Comparison of ENCODE assay signal across 9 cellular contexts in the genomic region with DNA sequence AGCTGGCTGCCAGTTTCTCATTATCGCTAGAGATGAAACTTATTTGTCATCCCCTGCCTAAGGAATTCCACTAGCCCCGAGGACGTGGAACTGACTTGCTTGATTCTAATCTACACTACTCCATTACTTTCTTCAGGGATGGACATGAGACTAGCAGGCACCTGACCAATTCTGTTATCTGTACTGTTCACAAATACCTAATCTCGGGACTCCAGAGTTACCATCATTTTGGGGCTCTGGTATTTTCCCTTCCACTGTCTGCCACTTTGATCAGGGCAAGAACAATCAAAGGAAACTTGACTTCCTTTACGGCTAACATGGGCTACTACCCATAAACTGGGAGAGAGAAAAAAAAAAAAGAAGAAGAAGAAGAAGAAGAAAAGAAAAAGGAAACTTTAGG. TPM values are rescaled to one million over a fixed set of nuclear protein-coding genes. Genes with fewer than 3 reads are reported as not detected.
DNase-seq lines count a peak whose midpoint lies in the region; ATAC-seq and TF ChIP-seq lines count a peak whose summit lies in the region.
"Had no signal": no experiment of that assay in that cellular context is flagged by ENCODE, and none has a peak within 500 bp of the region (broad histone marks: within the 10 kb centered on the region; RNA-seq: fewer than 3 reads in every experiment).

No MANE protein-coding gene starts in this region.

- TF ChIP-seq CTCF in endothelial cell (IDR thresholded peaks at IDR 0.05; ENCODE audit: unreplicated experiment) (no peak), osteocyte (IDR thresholded peaks at IDR 0.05) (no peak)

- H3K27me3 Mint-ChIP-seq in stimulated activated naive CD8-positive, alpha-beta T cell treated with anti-CD3 and anti-CD28 coated beads, Interleukin-15, amount 100 ng/mL, for 72 hours = peaks cover 47% of the 10 kb centered on the region
- H3K27me3 Mint-ChIP-seq in endothelial cell (ENCODE audit: unreplicated experiment) (peaks cover 9% of the 10 kb centered on the region), osteocyte (ENCODE audit: unreplicated experiment) (no peaks in the 10 kb centered on the region)

- H3K27ac Mint-ChIP-seq in stimulated activated naive CD8-positive, alpha-beta T cell treated with anti-CD3 and anti-CD28 coated beads, Interleukin-15, amount 100 ng/mL, for 72 hours = no peak overlapping the region
- H3K27ac Mint-ChIP-seq in endothelial cell (ENCODE audit: unreplicated experiment) = peak overlapping the region; percentile 99
- H3K27ac Mint-ChIP-seq in osteocyte (ENCODE audit: unreplicated experiment) = peak overlapping the region; percentile 55
- H3K27ac Mint-ChIP-seq: activated naive CD4-positive, alpha-beta T cell treated with anti-CD3 and anti-CD28 coated beads for 36 hours had no signal

- no peak for ATAC-seq in stimulated activated naive CD8-positive, alpha-beta T cell treated with anti-CD3 and anti-CD28 coated beads, Interleukin-15, amount 100 ng/mL, for 72 hours
- no peak for ATAC-seq in stimulated activated naive CD8-positive, alpha-beta T cell treated with anti-CD3 and anti-CD28 coated beads, Interleukin-15, Interleukin-2, amounts not matched to agents 100 U/mL and 50 U/mL, for 24 hours
- no peak for ATAC-seq in GM18858 (IDR thresholded peaks at IDR 0.05; ENCODE audit: unreplicated experiment)

- DNase-seq in stimulated activated naive CD8-positive, alpha-beta T cell treated with anti-CD3 and anti-CD28 coated beads, Interleukin-15, amount 100 ng/mL, for 72 hours = no peak
- no peak for DNase-seq in stimulated activated naive CD8-positive, alpha-beta T cell treated with anti-CD3 and anti-CD28 coated beads, Interleukin-15, Interleukin-2, amounts not matched to agents 100 U/mL and 50 U/mL, for 24 hours
- DNase-seq in endothelial cell (ENCODE audit: low spot score) (no peak), osteocyte (ENCODE audit: extremely low spot score, unreplicated experiment) (no peak), 8988T (no peak), NCI-H2029 treated with DMSO at 0.1 percent for 48 hours (lab: John Stamatoyannopoulos, UW) (no peak), NCI-H526 (lab: John Stamatoyannopoulos, UW) (no peak)
- DNase-seq: activated naive CD4-positive, alpha-beta T cell treated with anti-CD3 and anti-CD28 coated beads for 36 hours had no signal

- no peaks in the 10 kb centered on the region for H3K9me3 Mint-ChIP-seq in stimulated activated naive CD8-positive, alpha-beta T cell treated with anti-CD3 and anti-CD28 coated beads, Interleukin-15, amount 100 ng/mL, for 72 hours
- H3K9me3 Mint-ChIP-seq in endothelial cell (ENCODE audit: unreplicated experiment) (peaks cover 4% of the 10 kb centered on the region), osteocyte (ENCODE audit: unreplicated experiment) (no peaks in the 10 kb centered on the region)
- H3K9me3 Mint-ChIP-seq: activated naive CD4-positive, alpha-beta T cell treated with anti-CD3 and anti-CD28 coated beads for 36 hours had no signal

- H3K36me3 Mint-ChIP-seq in endothelial cell (ENCODE audit: low read depth, unreplicated experiment) (peaks cover 4% of the 10 kb centered on the region), osteocyte (ENCODE audit: unreplicated experiment) (no peaks in the 10 kb centered on the region)

- peak overlapping the region; percentile 47 to 74 for H3K4me3 Mint-ChIP-seq in stimulated activated naive CD8-positive, alpha-beta T cell treated with anti-CD3 and anti-CD28 coated beads, Interleukin-15, amount 100 ng/mL, for 72 hours
- H3K4me3 Mint-ChIP-seq in endothelial cell (ENCODE audit: unreplicated experiment) (peak overlapping the region; percentile 27), osteocyte (ENCODE audit: unreplicated experiment) (no peak overlapping the region)

- peaks cover 52% of the 10 kb centered on the region for H3K4me1 Mint-ChIP-seq in stimulated activated naive CD8-positive, alpha-beta T cell treated with anti-CD3 and anti-CD28 coated beads, Interleukin-15, amount 100 ng/mL, for 72 hours
- H3K4me1 Mint-ChIP-seq in endothelial cell (ENCODE audit: unreplicated experiment) (peaks cover 64% of the 10 kb centered on the region), osteocyte (ENCODE audit: unreplicated experiment) (peaks cover 45% of the 10 kb centered on the region)

RNA-seq across cellular contexts. Expression of a gene that starts 27.8 kb away (rescaled TPM):
- total RNA-seq in endothelial cell (ENCODE audit: unreplicated experiment) (153 TPM), osteocyte (39.3 and 46.6 TPM in 2 replicates)

RNA-seq across cellular contexts. Expression of a gene that starts 41.9 kb away (rescaled TPM):
- total RNA-seq in endothelial cell (ENCODE audit: unreplicated experiment) (235 TPM), osteocyte (181 and 196 TPM in 2 replicates)

Comparison
In these comparisons a context has a peak if more than half of its experiments do, and no peak if none do; other contexts are left out.
1. H3K27ac Mint-ChIP-seq: peak in endothelial cell (single experiment) and osteocyte (single experiment); none in stimulated activated naive CD8-positive, alpha-beta T cell treated with anti-CD3 and anti-CD28 coated beads, Interleukin-15, amount 100 ng/mL, for 72 hours (0 of 2).